ENCODE assay signal across 2 cellular contexts in genomic region chr20:48898896-48899513, GRCh38.
TF ChIP-seq lines count a peak whose summit lies in the region.

No MANE protein-coding gene starts in this region.

TF ChIP-seq in IMR-90, 13 proteins besides CTCF, POLR2A, EP300 and RAD21:
- TF ChIP-seq ELK1 (IDR thresholded peaks at IDR 0.05; ENCODE audit: borderline replicate concordance, low read depth, low read length) (no peak), MAZ (IDR thresholded peaks at IDR 0.05; ENCODE audit: borderline replicate concordance, low read depth, low read length) (no peak), SMC3 (IDR thresholded peaks at IDR 0.05; ENCODE audit: low read depth, low read length) (no peak), MAFK (IDR thresholded peaks at IDR 0.05; ENCODE audit: low read depth, low read length) (no peak), MXI1 (IDR thresholded peaks at IDR 0.05; ENCODE audit: borderline replicate concordance, low read depth, low read length) (no peak), BHLHE40 (IDR thresholded peaks at IDR 0.05; ENCODE audit: low read depth, low read length) (no peak), FOS (IDR thresholded peaks at IDR 0.05; ENCODE audit: low read depth, low read length) (no peak), RFX5 (IDR thresholded peaks at IDR 0.05; ENCODE audit: low read depth, low read length) (no peak), RCOR1 (IDR thresholded peaks at IDR 0.05; ENCODE audit: insufficient replicate concordance, low read length) (no peak), CHD1 (IDR thresholded peaks at IDR 0.05; ENCODE audit: low read depth, low read length) (no peak), CEBPB (IDR thresholded peaks at IDR 0.05; ENCODE audit: low read depth, low read length) (no peak), USF2 (IDR thresholded peaks at IDR 0.05; ENCODE audit: low read depth, low read length) (no peak), NFE2L2 (IDR thresholded peaks at IDR 0.05; ENCODE audit: low read depth, low read length) (no peak)

TF ChIP-seq in H1, 55 proteins besides CTCF, POLR2A, EP300 and RAD21:
- no peak for TF ChIP-seq SRF (IDR thresholded peaks at IDR 0.05; ENCODE audit: low read depth, low read length)
- no peak for TF ChIP-seq ATF2 (IDR thresholded peaks at IDR 0.05; ENCODE audit: low read length)
- TF ChIP-seq RBBP5 (IDR thresholded peaks at IDR 0.05; ENCODE audit: borderline replicate concordance, low read depth, low read length): no peak
- no peak for TF ChIP-seq CTBP2 (IDR thresholded peaks at IDR 0.05; ENCODE audit: borderline replicate concordance, insufficient read depth, insufficient read length, low read length)
